ENCODE assay signal across 8 cellular contexts in the genomic region with DNA sequence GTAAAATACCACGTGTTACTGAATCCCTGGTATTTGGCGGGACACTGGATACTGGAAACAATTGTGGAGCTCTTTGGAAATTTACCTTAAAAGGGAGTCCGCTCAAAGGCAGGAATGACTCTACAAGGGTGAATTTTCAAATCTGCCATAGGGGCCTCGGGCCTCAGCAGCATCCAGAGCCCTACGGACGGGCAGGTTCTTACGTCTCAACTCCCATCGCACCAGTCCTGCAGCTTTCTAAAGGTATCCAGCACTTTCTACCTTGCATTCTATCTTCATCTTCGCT. TPM values are rescaled to one million over a fixed set of nuclear protein-coding genes. Genes with fewer than 3 reads are reported as not detected.
DNase-seq lines count a peak whose midpoint lies in the region; TF ChIP-seq lines count a peak whose summit lies in the region.

No MANE protein-coding gene starts in this region.

- peak overlapping the region; percentile 99 for H3K4me2 ChIP-seq in parathyroid adenoma (ENCODE audit: low read length)

- H2AFZ ChIP-seq in parathyroid adenoma: peak overlapping the region; percentile 93

- BruUV-seq in Calu3 (replicated peaks; lab: Mats Ljungman, UMichigan): TSS peak; percentile 92

- intact Hi-C loops in Calu3 (cut with micrococcal nuclease; ENCODE audit: unreplicated experiment): loop anchor here (1.0 to 2.0 kb wide), 2 partner anchors 11 to 16 kb away; no protein-coding TSS in a partner anchor

- H3K4me3 ChIP-seq in SJCRH30 (peak overlapping the region; percentile 86), esophagus (ENCODE audit: low read depth in 1 of 2, low read length in 2 of 2) (peak overlapping the region; percentile 90 to 99), parathyroid adenoma (ENCODE audit: low read depth, low read length) (peak overlapping the region; percentile 97)

- TF ChIP-seq CTCF in Calu3 (IDR thresholded peaks at IDR 0.05; ENCODE audit: unreplicated experiment) (no peak), parathyroid adenoma (IDR thresholded peaks at IDR 0.05) (no peak), GM10266 (IDR thresholded peaks at IDR 0.05; ENCODE audit: control insufficient read depth, insufficient read depth, low read depth, missing control alignments) (no peak)

- peak overlapping the region; percentile 94 for H3K4me3 Mint-ChIP-seq in Calu3 (ENCODE audit: low read depth, unreplicated experiment)

- H3K4me1 ChIP-seq in SJCRH30: peaks cover 13% of the 10 kb centered on the region
- H3K4me1 ChIP-seq in esophagus (ENCODE audit: control insufficient read depth in 2 of 2, insufficient read depth in 2 of 2, low read length in 1 of 2): peaks cover 0 to 4% of the 10 kb centered on the region in 2 donors
- peaks cover 8% of the 10 kb centered on the region for H3K4me1 ChIP-seq in parathyroid adenoma

- H3K27me3 ChIP-seq in SJCRH30 (no peaks in the 10 kb centered on the region), esophagus (ENCODE audit: control insufficient read depth in 1 of 2, insufficient read depth in 2 of 2, low read length in 2 of 2) (no peaks in the 10 kb centered on the region), parathyroid adenoma (ENCODE audit: control insufficient read depth, insufficient read depth, low read length) (no peaks in the 10 kb centered on the region)

- DNase-seq in Calu3 (no peak), SJCRH30 (no peak), NCI-H446 (lab: John Stamatoyannopoulos, UW) (no peak), SHP77 (lab: John Stamatoyannopoulos, UW) (no peak), GM10266 (ENCODE audit: extremely low spot score) (no peak), NCI-H345 treated with DMSO at 0.1 percent for 48 hours (lab: John Stamatoyannopoulos, UW; ENCODE audit: unreplicated experiment) (no peak)

- H3K9me3 Mint-ChIP-seq in Calu3 (ENCODE audit: low read depth, unreplicated experiment): no peaks in the 10 kb centered on the region

- peak overlapping the region; percentile 70 for H3K9ac ChIP-seq in parathyroid adenoma

- H3K9me3 ChIP-seq in SJCRH30 (replicated peaks) (no peaks in the 10 kb centered on the region), esophagus (ENCODE audit: control insufficient read depth in 2 of 2, insufficient read depth in 1 of 2, low read depth in 1 of 2, low read length in 1 of 2) (no peaks in the 10 kb centered on the region), parathyroid adenoma (ENCODE audit: control insufficient read depth, low read length) (no peaks in the 10 kb centered on the region)

- CTCF ChIA-PET in Calu3 (lab: Charles Lee): interaction anchor here (0.8 to 1.3 kb wide), 13 partner anchors 8 to 409 kb away, joined by 3 to 12 read pairs (median 4); partner anchors contain the start of genes CHCHD2, PHKG1 and SUMF2

- H3K27ac ChIP-seq in SJCRH30 (peak overlapping the region; percentile 77), esophagus (ENCODE audit: low read depth in 2 of 2, low read length in 1 of 2) (peak overlapping the region; percentile 96 to 97), parathyroid adenoma (peak overlapping the region; percentile 87)

- peaks cover 88% of the 10 kb centered on the region for H3K36me3 Mint-ChIP-seq in Calu3 (ENCODE audit: insufficient read depth, unreplicated experiment)

- H3K36me3 ChIP-seq in SJCRH30 (peaks cover 37% of the 10 kb centered on the region), esophagus (ENCODE audit: control insufficient read depth in 2 of 2, insufficient read depth in 2 of 2, low read length in 1 of 2) (peaks cover 0 to 6% of the 10 kb centered on the region in 2 donors), parathyroid adenoma (ENCODE audit: control insufficient read depth, insufficient read depth, low read length) (no peaks in the 10 kb centered on the region)

- peak overlapping the region; percentile 95 for H3K27ac Mint-ChIP-seq in Calu3 (ENCODE audit: unreplicated experiment)

- no peaks in the 10 kb centered on the region for H3K27me3 Mint-ChIP-seq in Calu3 (ENCODE audit: unreplicated experiment)

- peaks cover 53% of the 10 kb centered on the region for H3K4me1 Mint-ChIP-seq in Calu3 (ENCODE audit: low read depth, unreplicated experiment)

- WGBS in esophagus, 2 donors: 0 to 1% methylated on average over 9 of the region's 9 CpGs

- peaks cover 18% of the 10 kb centered on the region for H3K79me2 ChIP-seq in parathyroid adenoma

RNA-seq across cellular contexts. Expression of gene PSPH, which starts 0.2 kb away (rescaled TPM):
- total RNA-seq in Calu3 (2022): 37.5 and 39.9 TPM in 2 replicates
- total RNA-seq in SJCRH30 (2014; rRNA removed; shearing (Covaris generic)): 39.6 and 53.2 TPM in 2 replicates
- polyA plus RNA-seq in esophagus: 1 to 10 TPM; 6.6 to 8.6 TPM

RNA-seq across cellular contexts. Expression of gene CCT6A, which starts 0.6 kb away (rescaled TPM):
- total RNA-seq in Calu3 (2022): 416 and 421 TPM in 2 replicates
- total RNA-seq in SJCRH30 (2014; rRNA removed; shearing (Covaris generic)): 484 and 522 TPM in 2 replicates
- 100 to 1,000 TPM; 133 to 157 TPM for polyA plus RNA-seq in esophagus

RNA-seq across cellular contexts. Expression of gene SUMF2, which starts 13.1 kb away (rescaled TPM):
- total RNA-seq in Calu3 (2022): 226 and 255 TPM in 2 replicates
- 73.9 and 78.9 TPM in 2 replicates for total RNA-seq in SJCRH30 (2014; rRNA removed; shearing (Covaris generic))
- 10 to 100 TPM; 43.3 to 64.1 TPM for polyA plus RNA-seq in esophagus

RNA-seq across cellular contexts. Expression of gene PHKG1, which starts 41.8 kb away (rescaled TPM):
- 1.1 and 2.6 TPM in 2 replicates for total RNA-seq in Calu3 (2022)
- total RNA-seq in SJCRH30 (2014; rRNA removed; shearing (Covaris generic)): 1.1 and 1.4 TPM in 2 replicates
- polyA plus RNA-seq in esophagus: 1 to 10 TPM; 1.1 to 1.3 TPM

RNA-seq across cellular contexts. Expression of gene CHCHD2, which starts 55.3 kb away (rescaled TPM):
- total RNA-seq in Calu3 (2022): 673 and 699 TPM in 2 replicates
- total RNA-seq in SJCRH30 (2014; rRNA removed; shearing (Covaris generic)): 603 and 727 TPM in 2 replicates
- 100 to 1,000 TPM; 148 to 438 TPM for polyA plus RNA-seq in esophagus
